Comparison of ENCODE assay signal across 14 cellular contexts in genomic region chr14:59332727-59333126, GRCh38.
DNase-seq lines count a peak whose midpoint lies in the region; ATAC-seq and TF ChIP-seq lines count a peak whose summit lies in the region.
"Had no signal": no experiment of that assay in that cellular context is flagged by ENCODE, and none has a peak within 500 bp of the region (broad histone marks: within the 10 kb centered on the region; RNA-seq: fewer than 3 reads in every experiment).

No MANE protein-coding gene starts in this region.

- intact Hi-C loops in PC-3 (cut with micrococcal nuclease) (no loop called here), esophagus squamous epithelium (cut with DNase I) (no loop called here)
- intact Hi-C loops in activated CD4-positive, alpha-beta T cell treated with anti-CD3 and anti-CD28 coated beads, Interleukin-2, amount 10 ng/mL, durations not matched to agents 24 days and 14 days (cut with micrococcal nuclease), result no loop called here

- ATAC-seq in PC-3, result peak; percentile 89
- no peak for ATAC-seq in GM18861 (IDR thresholded peaks at IDR 0.05; ENCODE audit: unreplicated experiment)
- ATAC-seq in GM21528 (IDR thresholded peaks at IDR 0.05; ENCODE audit: low FRiP score, unreplicated experiment), result no peak
- ATAC-seq in GM18519 (IDR thresholded peaks at IDR 0.05; ENCODE audit: low FRiP score, unreplicated experiment), result no peak

- no peaks in the 10 kb centered on the region for H3K27me3 ChIP-seq in PC-3 (ENCODE audit: low read length)
- no peaks in the 10 kb centered on the region for H3K27me3 ChIP-seq in esophagus squamous epithelium
- H3K27me3 ChIP-seq in muscle layer of duodenum (ENCODE audit: low read depth, low read length), result no peaks in the 10 kb centered on the region
- H3K27me3 ChIP-seq: SJCRH30 had no signal

- no peaks in the 10 kb centered on the region for H3K79me2 ChIP-seq in PC-3 (ENCODE audit: low read length)

- TF ChIP-seq CTCF in PC-3 (conservative IDR thresholded peaks at IDR 0.05; ENCODE audit: low read depth, low read length), result no peak
- TF ChIP-seq CTCF in esophagus squamous epithelium (IDR thresholded peaks at IDR 0.05), result no peak

- H3K4me1 Mint-ChIP-seq in activated CD4-positive, alpha-beta T cell treated with anti-CD3 and anti-CD28 coated beads, Interleukin-2, amount 10 ng/mL, durations not matched to agents 24 days and 14 days, result peaks cover 2% of the 10 kb centered on the region

- no peak overlapping the region for H3K27ac Mint-ChIP-seq in activated CD4-positive, alpha-beta T cell treated with anti-CD3 and anti-CD28 coated beads, Interleukin-2, amount 10 ng/mL, durations not matched to agents 24 days and 14 days

- no peaks in the 10 kb centered on the region for H3F3A ChIP-seq in PC-3 (ENCODE audit: low read length, unreplicated experiment)

- 32 to 36% methylated on average over 2 of the region's 2 CpGs for WGBS in esophagus squamous epithelium, 2 donors

- H4K20me1 ChIP-seq in PC-3 (ENCODE audit: low read length), result no peaks in the 10 kb centered on the region

- peaks cover 23% of the 10 kb centered on the region for H3K36me3 ChIP-seq in PC-3 (ENCODE audit: low read depth, low read length)
- peaks cover 0 to 49% (median 4%) of the 10 kb centered on the region in 3 donors for H3K36me3 ChIP-seq in esophagus squamous epithelium
- peaks cover 7 to 11% of the 10 kb centered on the region in 2 donors for H3K36me3 ChIP-seq in muscle layer of duodenum (ENCODE audit: control insufficient read depth in 1 of 2, insufficient read depth in 2 of 2, low read length in 2 of 2)
- H3K36me3 ChIP-seq: SJCRH30 had no signal

- H3K9ac ChIP-seq in PC-3 (ENCODE audit: low read length), result no peak overlapping the region

- CTCF ChIA-PET in PC-3 (lab: Charles Lee), result no interaction called here

- H3K9me3 ChIP-seq in PC-3 (ENCODE audit: low read length) (no peaks in the 10 kb centered on the region), esophagus squamous epithelium (no peaks in the 10 kb centered on the region), muscle layer of duodenum (ENCODE audit: control insufficient read depth in 1 of 2, low read length in 2 of 2) (no peaks in the 10 kb centered on the region)
- H3K9me3 ChIP-seq: SJCRH30 had no signal

- DNase-seq in A172 (ENCODE audit: low spot score), result peak; percentile 51
- peak; percentile 72 for DNase-seq in PC-3
- no peak for DNase-seq in esophagus squamous epithelium (lab: John Stamatoyannopoulos, UW)
- DNase-seq in activated CD4-positive, alpha-beta T cell treated with anti-CD3 and anti-CD28 coated beads, Interleukin-2, amount 10 ng/mL, durations not matched to agents 24 days and 14 days, result no peak
- DNase-seq: activated CD4-positive, alpha-beta T cell treated with anti-CD3 and anti-CD28 coated beads for 48 hours; AML-193; SJCRH30; stimulated activated CD4-positive, alpha-beta T cell treated with anti-CD3 and anti-CD28 coated beads, Interleukin-4, amount 100 ng/mL, for 24 hours had no signal

- no peak overlapping the region for H3K4me2 ChIP-seq in PC-3 (ENCODE audit: low read length)

- no peaks in the 10 kb centered on the region for H3K9me3 Mint-ChIP-seq in activated CD4-positive, alpha-beta T cell treated with anti-CD3 and anti-CD28 coated beads, Interleukin-2, amount 10 ng/mL, durations not matched to agents 24 days and 14 days
- H3K9me3 Mint-ChIP-seq: type B pancreatic cell had no signal

- no peak overlapping the region for H3K4me3 Mint-ChIP-seq in activated CD4-positive, alpha-beta T cell treated with anti-CD3 and anti-CD28 coated beads, Interleukin-2, amount 10 ng/mL, durations not matched to agents 24 days and 14 days
- H3K4me3 Mint-ChIP-seq: type B pancreatic cell had no signal

- H2AFZ ChIP-seq in PC-3 (ENCODE audit: low read length), result no peak overlapping the region

- H3K27me3 Mint-ChIP-seq in activated CD4-positive, alpha-beta T cell treated with anti-CD3 and anti-CD28 coated beads, Interleukin-2, amount 10 ng/mL, durations not matched to agents 24 days and 14 days, result no peaks in the 10 kb centered on the region
- H3K27me3 Mint-ChIP-seq: type B pancreatic cell had no signal

- H3K4me3 ChIP-seq in PC-3 (ENCODE audit: low read length) (no peak overlapping the region), esophagus squamous epithelium (no peak overlapping the region), muscle layer of duodenum (ENCODE audit: low read depth in 1 of 2, low read length in 2 of 2) (no peak overlapping the region)
- H3K4me3 ChIP-seq: SJCRH30 had no signal

- no peaks in the 10 kb centered on the region for H3K9me2 ChIP-seq in PC-3 (replicated peaks; ENCODE audit: low read length)

- H3K27ac ChIP-seq in PC-3 (ENCODE audit: low read length) (no peak overlapping the region), esophagus squamous epithelium (peak overlapping the region; percentile 32 to 82 (median 73)), muscle layer of duodenum (ENCODE audit: low read length) (peak overlapping the region; percentile 81)
- H3K27ac ChIP-seq: epithelial cell of prostate, SJCRH30 had no signal

- BruUV-seq in PC-3 (replicated peaks; lab: Mats Ljungman, UMichigan), result no TSS peak

- TF ChIP-seq POLR2A in esophagus squamous epithelium (IDR thresholded peaks at IDR 0.05), result no peak

- POLR2A ChIA-PET in PC-3 (lab: Charles Lee; ENCODE audit: unreplicated experiment), result no interaction called here

- peaks cover 18% of the 10 kb centered on the region for H3K4me1 ChIP-seq in PC-3 (ENCODE audit: insufficient read depth, low read length)
- peaks cover 7 to 43% (median 25%) of the 10 kb centered on the region in 3 donors for H3K4me1 ChIP-seq in esophagus squamous epithelium
- peaks cover 14 to 40% of the 10 kb centered on the region in 2 donors for H3K4me1 ChIP-seq in muscle layer of duodenum (ENCODE audit: control insufficient read depth in 1 of 2, insufficient read depth in 2 of 2, low read length in 2 of 2)
- H3K4me1 ChIP-seq: SJCRH30 had no signal

- H3K36me3 Mint-ChIP-seq in activated CD4-positive, alpha-beta T cell treated with anti-CD3 and anti-CD28 coated beads, Interleukin-2, amount 10 ng/mL, durations not matched to agents 24 days and 14 days (ENCODE audit: low read depth), result peaks cover 6% of the 10 kb centered on the region

Comparison
In these comparisons a context has a peak if more than half of its experiments do, and no peak if none do; other contexts are left out.
1. DNase-seq: peak in A172 (single experiment) and PC-3 (single experiment); none in esophagus squamous epithelium (single experiment) and activated CD4-positive, alpha-beta T cell treated with anti-CD3 and anti-CD28 coated beads, Interleukin-2, amount 10 ng/mL, durations not matched to agents 24 days and 14 days (single experiment).